In the genomic region with DNA sequence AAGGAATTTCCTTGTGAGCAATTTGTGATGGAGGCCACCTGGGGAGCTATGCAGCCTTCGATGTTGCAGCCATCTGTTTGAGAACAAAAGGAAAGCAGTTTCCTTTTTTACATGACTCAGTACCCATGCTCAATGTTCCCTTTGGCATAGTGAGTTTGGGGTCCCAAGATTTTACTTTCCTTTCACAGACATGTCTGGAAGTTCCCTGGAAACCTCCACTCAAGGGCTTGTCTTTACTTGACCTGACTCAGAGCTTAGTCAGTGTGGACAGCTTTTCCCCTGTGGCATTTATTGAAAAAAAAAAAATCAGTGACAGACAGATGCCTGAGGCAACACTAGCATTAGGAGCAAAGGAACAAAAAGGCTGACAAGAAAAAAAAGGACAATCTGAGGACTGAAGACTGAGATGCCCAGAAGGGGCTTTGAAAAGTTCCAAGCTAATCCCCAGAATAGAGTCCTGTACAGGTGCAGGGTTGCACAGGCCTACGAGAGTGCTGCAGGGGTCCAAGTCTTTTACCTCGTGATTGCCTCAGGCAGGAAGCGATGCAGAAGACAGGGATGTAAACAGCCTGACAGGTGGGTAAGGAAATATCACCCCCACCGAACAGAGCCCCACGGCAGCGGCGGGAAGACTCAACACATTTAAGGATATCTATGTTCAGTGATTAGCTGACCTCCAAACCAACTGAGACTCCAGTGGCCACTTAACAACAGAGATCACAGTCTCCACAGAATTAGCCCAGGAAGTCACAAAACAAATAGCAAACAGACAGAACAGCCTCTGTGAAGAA, we compare ENCODE assay signal across 17 cellular contexts.
DNase-seq lines count a peak whose midpoint lies in the region; ATAC-seq, FAIRE-seq and TF ChIP-seq lines count a peak whose summit lies in the region.
"Had no signal": no experiment of that assay in that cellular context is flagged by ENCODE, and none has a peak within 500 bp of the region (broad histone marks: within the 10 kb centered on the region; RNA-seq: fewer than 3 reads in every experiment).

No MANE protein-coding gene starts in this region.

- peaks cover 2% of the 10 kb centered on the region for H3K27me3 Mint-ChIP-seq in neural progenitor cell (ENCODE audit: insufficient read depth, low read depth)

- H3K27me3 ChIP-seq in bronchial epithelial cell (ENCODE audit: control insufficient read depth, insufficient read depth, low read length) (no peaks in the 10 kb centered on the region), neural progenitor cell (no peaks in the 10 kb centered on the region)

- H4K20me1 ChIP-seq in neural progenitor cell (ENCODE audit: low read depth) = no peaks in the 10 kb centered on the region

- peaks cover 8% of the 10 kb centered on the region for H3F3A ChIP-seq in neural progenitor cell (ENCODE audit: low read depth)

- no peaks in the 10 kb centered on the region for H3K79me2 ChIP-seq in neural progenitor cell (ENCODE audit: low read depth)

- H3K4me1 ChIP-seq in neural progenitor cell = peaks cover 18% of the 10 kb centered on the region
- no peaks in the 10 kb centered on the region for H3K4me1 ChIP-seq in mucosa of descending colon (ENCODE audit: low read depth)

- H3K4me3 Mint-ChIP-seq in neural progenitor cell = no peak overlapping the region
- H3K4me3 Mint-ChIP-seq: CD4-positive, CD25-positive, alpha-beta regulatory T cell had no signal

- no peaks in the 10 kb centered on the region for H3K36me3 Mint-ChIP-seq in neural progenitor cell
- H3K36me3 Mint-ChIP-seq: CD4-positive, CD25-positive, alpha-beta regulatory T cell had no signal

- H3K9ac ChIP-seq in neural progenitor cell = no peak overlapping the region

- H3K9me3 Mint-ChIP-seq in neural progenitor cell = no peaks in the 10 kb centered on the region

- no peaks in the 10 kb centered on the region for H3K36me3 ChIP-seq in bronchial epithelial cell (ENCODE audit: control insufficient read depth, insufficient read depth, low read length)
- no peaks in the 10 kb centered on the region for H3K36me3 ChIP-seq in neural progenitor cell
- no peaks in the 10 kb centered on the region for H3K36me3 ChIP-seq in mucosa of descending colon (ENCODE audit: low read depth)

- FAIRE-seq in bronchial epithelial cell (lab: Jason Lieb, UNC) = no peak
- FAIRE-seq: H54 had no signal

- intact Hi-C loops in Right ventricle myocardium superior (cut with DNase I) = no loop called here
- intact Hi-C loops in mucosa of descending colon (cut with DNase I, micrococcal nuclease) = no loop called here

- TF ChIP-seq CTCF in bronchial epithelial cell (IDR thresholded peaks at IDR 0.05; ENCODE audit: insufficient read depth, low read length, severe bottlenecking) = no peak
- TF ChIP-seq CTCF in neural progenitor cell (IDR thresholded peaks at IDR 0.05) = no peak
- no peak for TF ChIP-seq CTCF in mucosa of descending colon (IDR thresholded peaks at IDR 0.05)

- peak overlapping the region; percentile 34 for H3K27ac Mint-ChIP-seq in neural progenitor cell
- H3K27ac Mint-ChIP-seq: CD4-positive, CD25-positive, alpha-beta regulatory T cell had no signal

- no peaks in the 10 kb centered on the region for H3K9me3 ChIP-seq in neural progenitor cell (ENCODE audit: low read depth)
- H3K9me3 ChIP-seq in mucosa of descending colon = no peaks in the 10 kb centered on the region

- H3K27ac ChIP-seq in neural progenitor cell = no peak overlapping the region

- ATAC-seq in Right ventricle myocardium superior (ENCODE audit: poor library complexity) = no peak
- no peak for ATAC-seq in GM19467 (IDR thresholded peaks at IDR 0.05; ENCODE audit: unreplicated experiment)
- ATAC-seq in mucosa of descending colon = no peak

- H3K4me3 ChIP-seq in bronchial epithelial cell (ENCODE audit: low read depth, low read length) (no peak overlapping the region), neural progenitor cell (no peak overlapping the region), mucosa of descending colon (no peak overlapping the region)

- no peak overlapping the region for H2AFZ ChIP-seq in neural progenitor cell (replicated peaks)

- H3K4me1 Mint-ChIP-seq in neural progenitor cell = peaks cover 14% of the 10 kb centered on the region
- H3K4me1 Mint-ChIP-seq: CD4-positive, CD25-positive, alpha-beta regulatory T cell had no signal

- peak overlapping the region; percentile 46 for H3K4me2 ChIP-seq in neural progenitor cell

- DNase-seq in ELF-1 (ENCODE audit: low read depth, low spot score) (peak; percentile 3), NCI-H2171 (lab: John Stamatoyannopoulos, UW) (peak; percentile 29), bronchial epithelial cell (ENCODE audit: low read depth) (peak; percentile 57), neural progenitor cell (ENCODE audit: low spot score) (peak; percentile 32), Right ventricle myocardium superior (no peak), mucosa of descending colon (no peak)
- DNase-seq in activated T-cell treated with anti-CD3 and anti-CD28 coated beads, Interleukin-2, amount 50 U/mL, for 1 hour = no peak
- DNase-seq: ACHN; Calu3; CD4-positive, CD25-positive, alpha-beta regulatory T cell; GF-D8; NCI-H2029; NCI-H345; NCI-H526 treated with DMSO at 0.1 percent for 48 hours; SHP77 treated with DMSO at 0.1 percent for 48 hours had no signal

Comparison
In these comparisons a context has a peak if more than half of its experiments do, and no peak if none do; other contexts are left out.
1. DNase-seq: peak in ELF-1 (single experiment), NCI-H2171 (single experiment), bronchial epithelial cell (single experiment) and neural progenitor cell (single experiment); none in Right ventricle myocardium superior (single experiment), activated T-cell treated with anti-CD3 and anti-CD28 coated beads, Interleukin-2, amount 50 U/mL, for 1 hour (single experiment) and mucosa of descending colon (0 of 3).